8 cellular contexts compared by ENCODE assay signal in the genomic region with DNA sequence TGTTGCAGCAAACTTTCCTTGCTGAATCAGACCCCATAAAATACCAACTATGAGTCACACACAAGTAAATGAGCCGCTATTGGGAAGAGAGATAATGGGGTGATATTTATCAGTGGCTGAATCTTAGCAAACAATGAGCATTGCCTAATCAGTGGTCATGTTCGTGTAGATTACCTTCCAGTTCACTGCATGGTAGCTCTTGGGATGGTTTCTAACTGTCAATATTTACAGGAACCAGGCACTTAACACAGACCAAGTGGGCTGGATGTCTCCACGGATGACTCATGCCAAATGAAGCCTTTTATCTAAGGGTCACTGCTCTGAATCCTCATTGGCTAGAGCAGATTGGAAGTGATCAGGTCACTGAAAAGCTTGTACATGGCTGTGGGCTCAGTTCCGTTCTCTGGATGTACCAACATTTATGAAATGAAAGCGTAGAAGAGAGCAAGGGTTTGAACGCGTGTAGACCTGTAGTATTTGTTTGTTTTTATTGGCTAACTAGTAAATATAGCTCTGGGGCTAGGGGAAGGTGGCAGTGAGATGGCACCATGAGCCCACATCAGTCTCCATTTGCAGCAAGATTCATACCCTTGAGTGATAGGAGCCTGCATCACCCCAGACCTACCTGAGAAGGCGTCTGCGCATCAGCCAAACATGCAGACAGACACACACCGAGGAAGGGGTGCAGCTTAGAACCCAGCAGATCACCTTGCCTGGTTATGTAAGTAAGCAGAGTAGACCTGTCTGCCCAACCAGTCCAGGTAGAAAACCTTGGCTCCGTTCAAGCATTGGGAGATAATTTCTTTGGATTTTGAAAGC.
DNase-seq lines count a peak whose midpoint lies in the region; ATAC-seq, FAIRE-seq and TF ChIP-seq lines count a peak whose summit lies in the region.

No MANE protein-coding gene starts in this region.

- no peaks in the 10 kb centered on the region for H3K9me3 Mint-ChIP-seq in activated CD4-positive, alpha-beta memory T cell treated with anti-CD3 and anti-CD28 coated beads for 36 hours

- H3K4me1 ChIP-seq in keratinocyte (ENCODE audit: control insufficient read depth, extremely low read depth, insufficient read depth, low read length) (peaks cover 38% of the 10 kb centered on the region), thyroid gland (peaks cover 33 to 82% of the 10 kb centered on the region in 2 donors)
- H3K4me1 ChIP-seq in effector memory CD4-positive, alpha-beta T cell (ENCODE audit: control insufficient read depth, insufficient read depth, low read length, poor library complexity, severe bottlenecking), result peaks cover 58% of the 10 kb centered on the region

- TF ChIP-seq CTCF in keratinocyte (optimal IDR thresholded peaks at IDR 0.05 in 1 of 3, IDR thresholded peaks at IDR 0.05 in 1 of 3, conservative IDR thresholded peaks at IDR 0.05 in 1 of 3; ENCODE audit: extremely low read depth in 1 of 3, insufficient read depth in 2 of 3, low read length in 3 of 3) (no peak), thyroid gland (IDR thresholded peaks at IDR 0.05) (no peak)

- no peak overlapping the region for H3K9ac ChIP-seq in keratinocyte (ENCODE audit: control insufficient read depth, extremely low read depth, insufficient read depth, low read length)

- H3K4me2 ChIP-seq in keratinocyte (ENCODE audit: control insufficient read depth, extremely low read depth, insufficient read depth, low read depth, low read length), result peak overlapping the region; percentile 36

- in situ Hi-C loops in Caki2 (cut with HindIII; ENCODE audit: low pct_unique_long_range_greater_than_20kb, low sequenced_read_pairs), result loop anchor here (5.0 kb wide), 1 partner anchor 102 kb away; no protein-coding TSS in a partner anchor

- H4K20me1 ChIP-seq in keratinocyte (ENCODE audit: control insufficient read depth, extremely low read depth, insufficient read depth, low read length), result no peaks in the 10 kb centered on the region

- H3K4me3 Mint-ChIP-seq in activated CD4-positive, alpha-beta memory T cell treated with anti-CD3 and anti-CD28 coated beads for 36 hours, result no peak overlapping the region

- no peak for ATAC-seq in HG03139 (IDR thresholded peaks at IDR 0.05; ENCODE audit: unreplicated experiment)
- ATAC-seq in HG02973 (IDR thresholded peaks at IDR 0.05; ENCODE audit: unreplicated experiment), result no peak

- intact Hi-C loops in activated CD4-positive, alpha-beta memory T cell treated with anti-CD3 and anti-CD28 coated beads for 36 hours (cut with micrococcal nuclease), result loop anchor here (5.0 to 10.0 kb wide), 2 partner anchors 571 to 892 kb away; partner anchors contain the start of gene LYST
- intact Hi-C loops in thyroid gland (cut with DNase I), result no loop called here

- CTCF ChIA-PET in activated CD4-positive, alpha-beta memory T cell treated with anti-CD3 and anti-CD28 coated beads for 36 hours (lab: Charles Lee), result interaction anchor here (1.0 to 2.5 kb wide), 2 partner anchors 37 to 109 kb away, joined by 3 to 8 read pairs; no protein-coding TSS in a partner anchor

- no peaks in the 10 kb centered on the region for H3K9me1 ChIP-seq in keratinocyte (ENCODE audit: control insufficient read depth, extremely low read depth, insufficient read depth, low read length)

- H3K27ac ChIP-seq in keratinocyte (ENCODE audit: control insufficient read depth, insufficient read depth, low read length) (peak overlapping the region; percentile 51), thyroid gland (peak overlapping the region in 2 of 3 donors; percentile 42 to 68)
- no peak overlapping the region for H3K27ac ChIP-seq in effector memory CD4-positive, alpha-beta T cell (ENCODE audit: insufficient read depth, low read length, poor library complexity, severe bottlenecking)

- no peaks in the 10 kb centered on the region for H3K27me3 ChIP-seq in keratinocyte (ENCODE audit: control insufficient read depth, extremely low read depth, insufficient read depth, low read length)
- H3K27me3 ChIP-seq in thyroid gland, result no peaks in the 10 kb centered on the region
- H3K27me3 ChIP-seq in effector memory CD4-positive, alpha-beta T cell (replicated peaks; ENCODE audit: control insufficient read depth, insufficient read depth, low read length, poor library complexity, severe bottlenecking), result no peaks in the 10 kb centered on the region

- POLR2A ChIA-PET in activated CD4-positive, alpha-beta memory T cell treated with anti-CD3 and anti-CD28 coated beads for 36 hours (lab: Charles Lee), result interaction anchor here (1.2 kb wide), 1 partner anchor 245 kb away, joined by 3 read pairs; no protein-coding TSS in a partner anchor

- TF ChIP-seq POLR2A in thyroid gland (IDR thresholded peaks at IDR 0.05), result no peak

- no peak overlapping the region for H2AFZ ChIP-seq in keratinocyte (ENCODE audit: control insufficient read depth, low read length)

- H3K79me2 ChIP-seq in keratinocyte (ENCODE audit: control insufficient read depth, insufficient read depth, low read length), result no peaks in the 10 kb centered on the region

- H3K4me1 Mint-ChIP-seq in activated CD4-positive, alpha-beta memory T cell treated with anti-CD3 and anti-CD28 coated beads for 36 hours (ENCODE audit: low read depth), result peaks cover 91% of the 10 kb centered on the region

- peak; percentile 96 for DNase-seq in Caki2 (ENCODE audit: low read depth)
- DNase-seq in MV-4-11 (lab: John Stamatoyannopoulos, UW), result peak; percentile 99
- DNase-seq in activated CD4-positive, alpha-beta memory T cell treated with anti-CD3 and anti-CD28 coated beads for 36 hours, result no peak
- peak; percentile 62 for DNase-seq in keratinocyte (ENCODE audit: low read depth, low spot score)
- DNase-seq in thyroid gland, result no peak
- no peak for DNase-seq in effector memory CD4-positive, alpha-beta T cell

- peaks cover 28% of the 10 kb centered on the region for H3K36me3 Mint-ChIP-seq in activated CD4-positive, alpha-beta memory T cell treated with anti-CD3 and anti-CD28 coated beads for 36 hours

- WGBS in thyroid gland, 2 donors, result 76 to 78% methylated on average over 11 of the region's 11 CpGs

- dilution Hi-C loops in keratinocyte (cut with MboI; ENCODE audit: extremely low pct_ligation_motif_present, low sequenced_read_pairs), result loop anchor here (10.0 kb wide), 1 partner anchor 99 kb away; no protein-coding TSS in a partner anchor

- H3K27me3 Mint-ChIP-seq in activated CD4-positive, alpha-beta memory T cell treated with anti-CD3 and anti-CD28 coated beads for 36 hours, result no peaks in the 10 kb centered on the region

- peak overlapping the region; percentile 54 for H3K27ac Mint-ChIP-seq in activated CD4-positive, alpha-beta memory T cell treated with anti-CD3 and anti-CD28 coated beads for 36 hours

- H3K36me3 ChIP-seq in keratinocyte (ENCODE audit: control insufficient read depth in 2 of 2, extremely low read depth in 1 of 2, insufficient read depth in 2 of 2, low read length in 2 of 2), result no peaks in the 10 kb centered on the region
- no peaks in the 10 kb centered on the region for H3K36me3 ChIP-seq in thyroid gland
- no peaks in the 10 kb centered on the region for H3K36me3 ChIP-seq in effector memory CD4-positive, alpha-beta T cell (ENCODE audit: control insufficient read depth, insufficient read depth, low read length)

- H3K9me3 ChIP-seq in keratinocyte (ENCODE audit: control insufficient read depth, low read depth, low read length) (no peaks in the 10 kb centered on the region), thyroid gland (no peaks in the 10 kb centered on the region)
- H3K9me3 ChIP-seq in effector memory CD4-positive, alpha-beta T cell (ENCODE audit: control insufficient read depth, low read length), result no peaks in the 10 kb centered on the region

- H3K4me3 ChIP-seq in keratinocyte (ENCODE audit: control insufficient read depth in 2 of 3, extremely low read depth in 1 of 3, insufficient read depth in 2 of 3, low read depth in 1 of 3, low read length in 3 of 3), result no peak overlapping the region
- no peak overlapping the region for H3K4me3 ChIP-seq in thyroid gland (replicated peaks in 1 of 3)
- H3K4me3 ChIP-seq in effector memory CD4-positive, alpha-beta T cell (ENCODE audit: insufficient read depth, low read depth, low read length, poor library complexity, severe bottlenecking), result no peak overlapping the region

- FAIRE-seq in keratinocyte (lab: Jason Lieb, UNC), result peak; percentile 44

Comparison
In these comparisons a context has a peak if more than half of its experiments do, and no peak if none do; other contexts are left out.
1. DNase-seq: peak in Caki2 (single experiment), MV-4-11 (single experiment) and keratinocyte (single experiment); none in activated CD4-positive, alpha-beta memory T cell treated with anti-CD3 and anti-CD28 coated beads for 36 hours (single experiment), thyroid gland (0 of 2) and effector memory CD4-positive, alpha-beta T cell (0 of 3).